8 cellular contexts compared by ENCODE assay signal in genomic region chr17:2398188-2398587, GRCh38. TPM values are rescaled to one million over a fixed set of nuclear protein-coding genes. Genes with fewer than 3 reads are reported as not detected.
A peak's percentile ranks its signal among the peaks of the same experiment; 100 is the strongest.
DNase-seq lines count a peak whose midpoint lies in the region; ATAC-seq and TF ChIP-seq lines count a peak whose summit lies in the region.

No MANE protein-coding gene starts in this region.

- peak overlapping the region; percentile 64; the same call in 1 of the 2 replicates for H3K9ac ChIP-seq in DND-41 (ENCODE audit: low read depth, low read length)

- TF ChIP-seq CTCF in DND-41 (IDR thresholded peaks at IDR 0.05; ENCODE audit: borderline replicate concordance, extremely low read depth, low read length, poor library complexity, severe bottlenecking) (no peak), activated B cell treated with CpG ODN at 0.5 μM for 24 hours (IDR thresholded peaks at IDR 0.05) (no peak), fibroblast of the aortic adventitia (IDR thresholded peaks at IDR 0.05; ENCODE audit: insufficient read depth, low read length) (no peak)

- H3K9me3 ChIP-seq in DND-41 (ENCODE audit: insufficient read depth, low read length, severe bottlenecking): no peaks in the 10 kb centered on the region

- H3K36me3 Mint-ChIP-seq in activated B cell treated with CpG ODN at 0.5 μM for 24 hours (ENCODE audit: low read depth): peaks cover 10% of the 10 kb centered on the region

- ATAC-seq in DND-41 (ENCODE audit: insufficient read depth, low read depth) (no peak), activated B cell treated with CpG ODN at 0.5 μM for 24 hours (ENCODE audit: low read depth) (no peak), HG03457 (IDR thresholded peaks at IDR 0.05; ENCODE audit: unreplicated experiment) (no peak)

- CTCF ChIA-PET in activated B cell treated with CpG ODN at 0.5 μM for 24 hours (lab: Charles Lee): interaction anchor here (1.2 to 6.7 kb wide), 2 partner anchors 15 to 18 kb away, joined by 4 to 45 read pairs; no protein-coding TSS in a partner anchor

- peak overlapping the region; percentile 50 for H3K4me3 Mint-ChIP-seq in activated B cell treated with CpG ODN at 0.5 μM for 24 hours

- H3K27me3 Mint-ChIP-seq in activated B cell treated with CpG ODN at 0.5 μM for 24 hours: no peaks in the 10 kb centered on the region

- peak overlapping the region; percentile 33; the same call in 1 of the 2 replicates for H3K27ac ChIP-seq in DND-41 (ENCODE audit: low read length)

- peaks cover 49% of the 10 kb centered on the region for H4K20me1 ChIP-seq in DND-41 (ENCODE audit: insufficient read depth, low read length)

- H3K4me3 ChIP-seq in DND-41 (ENCODE audit: low read depth in 1 of 2, low read length in 2 of 2): peak overlapping the region in 1 of 2 experiments; percentile 50; a peak in 2 of 4 replicates
- H3K4me3 ChIP-seq in fibroblast of the aortic adventitia (ENCODE audit: low read depth, low read length): peak overlapping the region; percentile 65

- peak overlapping the region; percentile 83 for H3K4me2 ChIP-seq in DND-41 (ENCODE audit: insufficient read depth, low read length)

- H2AFZ ChIP-seq in DND-41 (ENCODE audit: low read depth, low read length): no peak overlapping the region

- H3K27me3 ChIP-seq in DND-41 (ENCODE audit: insufficient read depth, low read length, poor library complexity): no peaks in the 10 kb centered on the region

- POLR2A ChIA-PET in activated B cell treated with CpG ODN at 0.5 μM for 24 hours (lab: Charles Lee): interaction anchor here (0.6 kb wide), 1 partner anchor 627 kb away, joined by 4 read pairs; no protein-coding TSS in a partner anchor

- intact Hi-C loops in activated B cell treated with CpG ODN at 0.5 μM for 24 hours (cut with micrococcal nuclease): no loop called here

- H3K27ac Mint-ChIP-seq in activated B cell treated with CpG ODN at 0.5 μM for 24 hours: peak overlapping the region; percentile 18

- peaks cover 58% of the 10 kb centered on the region for H3K4me1 Mint-ChIP-seq in activated B cell treated with CpG ODN at 0.5 μM for 24 hours

- H3K79me2 ChIP-seq in DND-41 (ENCODE audit: insufficient read depth, low read length): peaks cover 49% of the 10 kb centered on the region

- H3K9me3 Mint-ChIP-seq in activated B cell treated with CpG ODN at 0.5 μM for 24 hours: no peaks in the 10 kb centered on the region

- DNase-seq in DND-41 (no peak), activated B cell treated with CpG ODN at 0.5 μM for 24 hours (no peak), fibroblast of the aortic adventitia (ENCODE audit: low read depth) (no peak), retina (peak; percentile 38), NCI-H345 (lab: John Stamatoyannopoulos, UW) (no peak), HuH-7 (ENCODE audit: low spot score) (no peak), kidney glomerular epithelial cell (lab: John Stamatoyannopoulos, UW) (no peak)

- H3K4me1 ChIP-seq in DND-41 (ENCODE audit: insufficient read depth, low read length): peaks cover 49% of the 10 kb centered on the region

- H3K36me3 ChIP-seq in DND-41 (ENCODE audit: insufficient read depth, low read length): no peaks in the 10 kb centered on the region; the same call in 1 of the 2 replicates

RNA-seq across cellular contexts. Expression of gene MNT, which starts 2.7 kb away (rescaled TPM):
- total RNA-seq in activated B cell treated with CpG ODN at 0.5 μM for 24 hours: 24.3 and 31.3 TPM in 2 replicates
- total RNA-seq in fibroblast of the aortic adventitia (ENCODE audit: low replicate concordance): 12.2 and 17.7 TPM in 2 replicates
